Comparison of ENCODE assay signal across 35 cellular contexts in the genomic region with DNA sequence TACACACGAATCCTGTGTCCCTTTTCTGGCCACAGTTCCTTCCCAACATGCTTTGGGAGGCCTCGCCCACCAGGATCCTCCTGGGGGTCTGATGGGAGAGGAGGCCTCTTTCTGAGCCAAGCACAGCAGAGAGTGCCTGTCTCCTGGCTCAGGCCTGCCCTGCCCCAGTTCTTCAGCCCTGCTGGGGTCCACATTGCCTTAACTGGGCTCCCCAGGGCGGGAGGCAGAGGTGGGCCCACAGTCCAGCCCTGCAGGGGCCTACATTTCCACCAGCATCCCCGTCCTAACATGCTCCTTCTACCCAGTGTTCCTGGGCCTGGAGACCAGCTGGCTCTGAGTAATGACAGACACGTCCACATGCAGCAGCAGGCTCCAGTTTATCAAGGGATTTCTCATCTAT. TPM values are rescaled to one million over a fixed set of nuclear protein-coding genes. Genes with fewer than 3 reads are reported as not detected.
"Had no signal": no experiment of that assay in that cellular context is flagged by ENCODE, and none has a peak within 500 bp of the region (broad histone marks: within the 10 kb centered on the region; RNA-seq: fewer than 3 reads in every experiment).

No MANE protein-coding gene starts in this region.

- H3K27me3 Mint-ChIP-seq: activated CD4-positive, alpha-beta memory T cell treated with anti-CD3 and anti-CD28 coated beads for 36 hours; activated CD4-positive, alpha-beta T cell treated with anti-CD3 and anti-CD28 coated beads, Interleukin-2, amount 10 ng/mL, durations not matched to agents 24 days and 14 days; activated CD8-positive, alpha-beta T cell treated with anti-CD3 and anti-CD28 coated beads for 36 hours; activated T-helper 17 cell treated with anti-CD3 and anti-CD28 coated beads, Interleukin-2, amount 50 U/mL, for 72 hours had no signal

- H3K9me3 Mint-ChIP-seq: activated B cell treated with CpG ODN at 0.5 μM for 24 hours; activated CD4-positive, alpha-beta memory T cell treated with anti-CD3 and anti-CD28 coated beads for 36 hours; activated CD4-positive, alpha-beta T cell treated with anti-CD3 and anti-CD28 coated beads, Interleukin-2, amount 10 ng/mL, durations not matched to agents 24 days and 14 days; activated CD8-positive, alpha-beta T cell treated with anti-CD3 and anti-CD28 coated beads for 36 hours; activated naive CD4-positive, alpha-beta T cell treated with anti-CD3 and anti-CD28 coated beads for 36 hours; activated naive CD4-positive, alpha-beta T cell treated with anti-CD3 and anti-CD28 coated beads, Interleukin-2, amount 50 U/mL, for 72 hours; activated naive CD8-positive, alpha-beta T cell treated with anti-CD3 and anti-CD28 coated beads for 36 hours; activated T-cell treated with anti-CD3 and anti-CD28 coated beads, Interleukin-2, amount 50 U/mL, for 4 hours; activated T-cell treated with anti-CD3 and anti-CD28 coated beads, Interleukin-2, amount 50 U/mL, for 72 hours; activated T-helper 1 cell treated with anti-CD3 and anti-CD28 coated beads, Interleukin-12 subunit alpha, Interleukin-12 subunit beta, Interleukin-2, Interleukin-4 antibody, amounts not matched to agents 30 ng/mL and 10 ng/mL and 1 ng/mL, durations not matched to agents 14 hours and 24 hours and 36 hours; activated T-helper 17 cell treated with anti-CD3 and anti-CD28 coated beads, Interleukin-2, amount 50 U/mL, for 72 hours; T-helper 1 cell treated with Interleukin-12 subunit alpha and Interleukin-12 subunit beta and Interleukin-4 antibody, amounts not matched to agents 30 μg/mL and 1 μg/mL, for 36 hours; T-helper 2 cell treated with Interferon-gamma antibody and Interleukin-4, amounts not matched to agents 5 μg/mL and 100 μg/mL, for 36 hours had no signal

- H3K9me3 ChIP-seq: adrenal gland, body of pancreas, breast epithelium had no signal

- H3K27ac ChIP-seq: adrenal gland, body of pancreas, brain microvascular endothelial cell, breast epithelium, VCaP had no signal

- H3K4me3 Mint-ChIP-seq: activated B cell treated with CpG ODN at 0.5 μM for 24 hours; activated CD4-positive, alpha-beta memory T cell treated with anti-CD3 and anti-CD28 coated beads for 36 hours; activated CD4-positive, alpha-beta T cell treated with anti-CD3 and anti-CD28 coated beads, Interleukin-2, amount 10 ng/mL, durations not matched to agents 24 days and 14 days; activated CD8-positive, alpha-beta T cell treated with anti-CD3 and anti-CD28 coated beads for 36 hours; activated naive CD4-positive, alpha-beta T cell treated with anti-CD3 and anti-CD28 coated beads for 36 hours; activated naive CD8-positive, alpha-beta T cell treated with anti-CD3 and anti-CD28 coated beads for 36 hours; activated T-cell treated with anti-CD3 and anti-CD28 coated beads, Interleukin-2, amount 50 U/mL, for 4 hours; activated T-cell treated with anti-CD3 and anti-CD28 coated beads, Interleukin-2, amount 50 U/mL, for 72 hours; activated T-helper 1 cell treated with anti-CD3 and anti-CD28 coated beads, Interleukin-12 subunit alpha, Interleukin-12 subunit beta, Interleukin-2, Interleukin-4 antibody, amounts not matched to agents 30 ng/mL and 10 ng/mL and 1 ng/mL, durations not matched to agents 14 hours and 24 hours and 36 hours; activated T-helper 17 cell treated with anti-CD3 and anti-CD28 coated beads, Interleukin-2, amount 50 U/mL, for 72 hours; T-helper 1 cell treated with Interleukin-12 subunit alpha and Interleukin-12 subunit beta and Interleukin-4 antibody, amounts not matched to agents 30 μg/mL and 1 μg/mL, for 36 hours; T-helper 2 cell treated with Interferon-gamma antibody and Interleukin-4, amounts not matched to agents 5 μg/mL and 100 μg/mL, for 36 hours had no signal

- ATAC-seq: activated CD8-positive, alpha-beta T cell treated with anti-CD3 and anti-CD28 coated beads for 36 hours; activated naive CD4-positive, alpha-beta T cell treated with anti-CD3 and anti-CD28 coated beads, Interleukin-2, amount 50 U/mL, for 72 hours; activated T-cell treated with anti-CD3 and anti-CD28 coated beads, Interleukin-2, amount 50 U/mL, for 4 hours; activated T-cell treated with anti-CD3 and anti-CD28 coated beads, Interleukin-2, amount 50 U/mL, for 72 hours; activated T-helper 17 cell treated with anti-CD3 and anti-CD28 coated beads, Interleukin-2, amount 50 U/mL, for 72 hours; body of pancreas had no signal

- H3K36me3 Mint-ChIP-seq: activated CD4-positive, alpha-beta memory T cell treated with anti-CD3 and anti-CD28 coated beads for 36 hours; activated naive CD4-positive, alpha-beta T cell treated with anti-CD3 and anti-CD28 coated beads, Interleukin-2, amount 50 U/mL, for 72 hours; activated naive CD8-positive, alpha-beta T cell treated with anti-CD3 and anti-CD28 coated beads for 36 hours had no signal

- H3K27ac Mint-ChIP-seq: activated B cell treated with CpG ODN at 0.5 μM for 24 hours; activated CD4-positive, alpha-beta memory T cell treated with anti-CD3 and anti-CD28 coated beads for 36 hours; activated CD4-positive, alpha-beta T cell treated with anti-CD3 and anti-CD28 coated beads, Interleukin-2, amount 10 ng/mL, durations not matched to agents 24 days and 14 days; activated CD8-positive, alpha-beta T cell treated with anti-CD3 and anti-CD28 coated beads for 36 hours; activated naive CD4-positive, alpha-beta T cell treated with anti-CD3 and anti-CD28 coated beads for 36 hours; activated naive CD8-positive, alpha-beta T cell treated with anti-CD3 and anti-CD28 coated beads for 36 hours; activated T-cell treated with anti-CD3 and anti-CD28 coated beads, Interleukin-2, amount 50 U/mL, for 72 hours; activated T-helper 1 cell treated with anti-CD3 and anti-CD28 coated beads, Interleukin-12 subunit alpha, Interleukin-12 subunit beta, Interleukin-2, Interleukin-4 antibody, amounts not matched to agents 30 ng/mL and 10 ng/mL and 1 ng/mL, durations not matched to agents 14 hours and 24 hours and 36 hours; activated T-helper 17 cell treated with anti-CD3 and anti-CD28 coated beads, Interleukin-2, amount 50 U/mL, for 72 hours; T-helper 1 cell treated with Interleukin-12 subunit alpha and Interleukin-12 subunit beta and Interleukin-4 antibody, amounts not matched to agents 30 μg/mL and 1 μg/mL, for 36 hours; T-helper 2 cell treated with Interferon-gamma antibody and Interleukin-4, amounts not matched to agents 5 μg/mL and 100 μg/mL, for 36 hours had no signal

- H3K4me3 ChIP-seq: adrenal gland, body of pancreas, breast epithelium had no signal

- H3K36me3 ChIP-seq: adrenal gland, brain microvascular endothelial cell, breast epithelium had no signal

- H3K27me3 ChIP-seq: adrenal gland, body of pancreas had no signal

- DNase-seq: activated B cell treated with CpG ODN at 0.5 μM for 24 hours; activated CD4-positive, alpha-beta memory T cell treated with anti-CD3 and anti-CD28 coated beads for 36 hours; activated CD4-positive, alpha-beta T cell treated with anti-CD3 and anti-CD28 coated beads for 4 hours; activated CD4-positive, alpha-beta T cell treated with anti-CD3 and anti-CD28 coated beads, Interleukin-2, amount 10 ng/mL, durations not matched to agents 24 days and 14 days; activated CD4-positive, alpha-beta T cell treated with anti-CD3 and anti-CD28 coated beads, Interleukin-2, amount 50 U/mL, for 1 hour; activated CD4-positive, alpha-beta T cell treated with anti-CD3 and anti-CD28 coated beads, Interleukin-2, amount 50 U/mL, for 4 hours; activated CD4-positive, CD25-positive, alpha-beta regulatory T cell treated with anti-CD3 and anti-CD28 coated beads, Interleukin-2, amount 50 U/mL, for 72 hours; activated CD8-positive, alpha-beta memory T cell treated with anti-CD3 and anti-CD28 coated beads, Interleukin-2, amount 50 U/mL, for 4 hours; activated CD8-positive, alpha-beta T cell treated with anti-CD3 and anti-CD28 coated beads for 36 hours; activated effector memory CD4-positive, alpha-beta T cell treated with anti-CD3 and anti-CD28 coated beads, Interleukin-2, amount 50 U/mL, for 16 hours; activated gamma-delta T cell treated with Interleukin-2 at 50 U/mL for 16 hours; activated naive CD4-positive, alpha-beta T cell; activated naive CD4-positive, alpha-beta T cell treated with anti-CD3 and anti-CD28 coated beads for 36 hours; activated naive CD4-positive, alpha-beta T cell treated with anti-CD3 and anti-CD28 coated beads, Interleukin-2, amount 50 U/mL, for 16 hours; activated naive CD8-positive, alpha-beta T cell treated with anti-CD3 and anti-CD28 coated beads for 36 hours; activated T-cell treated with anti-CD3 and anti-CD28 coated beads for 4 hours; activated T-cell treated with anti-CD3 and anti-CD28 coated beads, Interleukin-2, amount 50 U/mL, for 1 hour; activated T-cell treated with anti-CD3 and anti-CD28 coated beads, Interleukin-2, amount 50 U/mL, for 4 hours; activated T-cell treated with anti-CD3 and anti-CD28 coated beads, Interleukin-2, amount 50 U/mL, for 72 hours; adrenal gland; amniotic stem cell; body of pancreas; brain microvascular endothelial cell; central memory CD4-positive, alpha-beta T cell; T-helper 1 cell; T-helper 2 cell; T-helper 9 cell had no signal

- H3K4me1 ChIP-seq: adrenal gland, breast epithelium had no signal

- H3K4me1 Mint-ChIP-seq: activated B cell treated with CpG ODN at 0.5 μM for 24 hours; activated CD4-positive, alpha-beta T cell treated with anti-CD3 and anti-CD28 coated beads, Interleukin-2, amount 10 ng/mL, durations not matched to agents 24 days and 14 days; activated T-helper 17 cell treated with anti-CD3 and anti-CD28 coated beads, Interleukin-2, amount 50 U/mL, for 72 hours had no signal

RNA-seq across cellular contexts. Expression of gene WNT9B, which starts 29.6 kb away (rescaled TPM):
- total RNA-seq: activated B cell treated with CpG ODN at 0.5 μM for 24 hours; activated CD4-positive, alpha-beta memory T cell treated with anti-CD3 and anti-CD28 coated beads for 36 hours; activated CD4-positive, alpha-beta T cell treated with anti-CD3 and anti-CD28 coated beads, Interleukin-2, amount 10 ng/mL, durations not matched to agents 24 days and 14 days; activated CD8-positive, alpha-beta memory T cell treated with anti-CD3 and anti-CD28 coated beads for 36 hours; activated CD8-positive, alpha-beta T cell treated with anti-CD3 and anti-CD28 coated beads for 36 hours; activated naive CD4-positive, alpha-beta T cell treated with anti-CD3 and anti-CD28 coated beads for 36 hours; activated naive CD4-positive, alpha-beta T cell treated with anti-CD3 and anti-CD28 coated beads, Interleukin-2, amount 50 U/mL, for 72 hours; activated naive CD8-positive, alpha-beta T cell treated with anti-CD3 and anti-CD28 coated beads for 36 hours; activated T-cell treated with anti-CD3 and anti-CD28 coated beads, Interleukin-2, amount 50 U/mL, for 4 hours; activated T-cell treated with anti-CD3 and anti-CD28 coated beads, Interleukin-2, amount 50 U/mL, for 72 hours; activated T-helper 1 cell treated with anti-CD3 and anti-CD28 coated beads, Interleukin-12 subunit alpha, Interleukin-12 subunit beta, Interleukin-2, Interleukin-4 antibody, amounts not matched to agents 30 ng/mL and 10 ng/mL and 1 ng/mL, durations not matched to agents 14 hours and 24 hours and 36 hours; activated T-helper 17 cell treated with anti-CD3 and anti-CD28 coated beads, Interleukin-2, amount 50 U/mL, for 72 hours; body of pancreas had no signal
